ENCODE assay signal across 9 cellular contexts in the genomic region with DNA sequence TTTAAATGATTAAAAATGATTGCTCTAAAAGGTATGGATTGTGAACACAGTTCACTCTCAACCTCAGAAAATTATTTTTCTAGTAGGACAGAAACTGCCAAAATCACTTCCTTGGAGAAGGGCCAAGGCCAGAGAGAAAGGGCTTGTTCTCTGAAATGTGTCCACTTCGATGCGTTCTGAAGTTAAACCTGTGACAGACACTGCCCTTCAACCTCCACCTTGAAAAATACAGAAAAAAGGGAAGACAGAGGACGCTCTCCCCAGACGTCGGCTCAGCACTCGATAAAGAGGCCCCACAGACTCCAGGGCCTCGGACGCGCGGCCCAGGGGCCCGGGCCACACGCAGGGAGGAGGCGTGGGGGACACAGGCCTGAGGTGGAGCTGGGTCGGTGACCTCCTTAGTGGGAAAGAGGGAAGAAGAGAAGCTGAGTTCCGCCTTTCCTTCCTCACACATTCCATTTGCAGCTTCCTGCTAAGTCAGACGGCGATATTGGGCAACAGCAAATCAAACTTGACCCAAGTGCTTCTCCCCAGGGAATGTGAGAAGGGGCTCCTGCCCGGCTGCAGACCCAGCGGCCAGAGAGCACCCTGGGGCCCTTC.
DNase-seq lines count a peak whose midpoint lies in the region; ATAC-seq and TF ChIP-seq lines count a peak whose summit lies in the region.
"Had no signal": no experiment of that assay in that cellular context is flagged by ENCODE, and none has a peak within 500 bp of the region (broad histone marks: within the 10 kb centered on the region; RNA-seq: fewer than 3 reads in every experiment).

No MANE protein-coding gene starts in this region.

- H3K4me1 ChIP-seq in cardiac muscle cell (ENCODE audit: low read depth), result peaks cover 24% of the 10 kb centered on the region
- peaks cover 18 to 26% of the 10 kb centered on the region in 2 donors for H3K4me1 ChIP-seq in breast epithelium
- peaks cover 46% of the 10 kb centered on the region for H3K4me1 ChIP-seq in mesodermal cell (ENCODE audit: control insufficient read depth, insufficient read depth, low read length, poor library complexity, severe bottlenecking)
- peaks cover 6% of the 10 kb centered on the region for H3K4me1 ChIP-seq in urinary bladder (ENCODE audit: insufficient read depth)
- peaks cover 37% of the 10 kb centered on the region for H3K4me1 ChIP-seq in PC-3 (ENCODE audit: insufficient read depth, low read length)

- ATAC-seq in left cardiac atrium, result no peak
- no peak for ATAC-seq in PC-3

- H2AFZ ChIP-seq in PC-3 (ENCODE audit: low read length), result no peak overlapping the region

- H3K4me3 ChIP-seq in cardiac muscle cell (no peak overlapping the region), breast epithelium (peak overlapping the region in 1 of 3 donors; percentile 30), mesodermal cell (ENCODE audit: extremely low read depth, insufficient read depth, low read length, poor library complexity, severe bottlenecking) (no peak overlapping the region), urinary bladder (ENCODE audit: low read depth, low read length) (no peak overlapping the region), PC-3 (ENCODE audit: low read length) (no peak overlapping the region)

- BruUV-seq in PC-3 (replicated peaks; lab: Mats Ljungman, UMichigan), result no TSS peak

- POLR2A ChIA-PET in PC-3 (lab: Charles Lee; ENCODE audit: unreplicated experiment), result interaction anchor here (0.5 kb wide), 1 partner anchor 63 kb away, joined by 3 read pairs; a partner anchor contains a TSS

- WGBS in mesodermal cell (ENCODE audit: insufficient coverage in 2 of 2), 2 experiments, result 60 to 80% methylated on average over 13 to 15 of the region's 19 CpGs
- WGBS in urinary bladder, result 43% methylated on average over 19 of the region's 19 CpGs

- no peaks in the 10 kb centered on the region for H3K9me2 ChIP-seq in PC-3 (replicated peaks; ENCODE audit: low read length)

- TF ChIP-seq POLR2A in breast epithelium (IDR thresholded peaks at IDR 0.05), result no peak

- no peaks in the 10 kb centered on the region for H4K20me1 ChIP-seq in PC-3 (ENCODE audit: low read length)

- no peak overlapping the region for H3K4me2 ChIP-seq in PC-3 (ENCODE audit: low read length)

- intact Hi-C loops in left cardiac atrium (cut with DNase I), result loop anchor here in 1 of 2 donors (5.0 kb wide), 1 partner anchor 48 kb away; no protein-coding TSS in a partner anchor
- intact Hi-C loops in breast epithelium (cut with DNase I; ENCODE audit: low total_unique reads), result no loop called here
- intact Hi-C loops in PC-3 (cut with micrococcal nuclease), result loop anchor here (5.0 to 10.0 kb wide), 2 partner anchors 94 to 158 kb away; a partner anchor contains a TSS

- H3K27me3 ChIP-seq in cardiac muscle cell (no peaks in the 10 kb centered on the region), breast epithelium (no peaks in the 10 kb centered on the region), PC-3 (ENCODE audit: low read length) (no peaks in the 10 kb centered on the region)

- TF ChIP-seq CTCF in cardiac muscle cell (IDR thresholded peaks at IDR 0.05; ENCODE audit: low read depth, low read length), result no peak
- TF ChIP-seq CTCF in breast epithelium (IDR thresholded peaks at IDR 0.05), result no peak
- no peak for TF ChIP-seq CTCF in PC-3 (conservative IDR thresholded peaks at IDR 0.05; ENCODE audit: low read depth, low read length)

- H3K27ac ChIP-seq in cardiac muscle cell, result peak overlapping the region; percentile 36
- H3K27ac ChIP-seq in breast epithelium, result peak overlapping the region; percentile 95 to 98
- peak overlapping the region; percentile 62 for H3K27ac ChIP-seq in mesodermal cell (ENCODE audit: low read depth, low read length, severe bottlenecking)
- peak overlapping the region; percentile 56 for H3K27ac ChIP-seq in urinary bladder (ENCODE audit: low read depth)
- no peak overlapping the region for H3K27ac ChIP-seq in PC-3 (ENCODE audit: low read length)

- DNase-seq in cardiac muscle cell (ENCODE audit: low read depth in 1 of 2, low spot score in 1 of 2), result peak; percentile 53 to 86
- no peak for DNase-seq in left cardiac atrium
- peak in 1 of 2 donors; percentile 41 for DNase-seq in breast epithelium (ENCODE audit: low spot score in 2 of 2)
- DNase-seq in NCI-H446 (lab: John Stamatoyannopoulos, UW), result no peak
- no peak for DNase-seq in PC-3
- no peak for DNase-seq in stimulated activated CD4-positive, alpha-beta T cell treated with anti-CD3 and anti-CD28 coated beads, Interleukin-4, amount 100 ng/mL, for 1 hour
- DNase-seq: central memory CD4-positive, alpha-beta T cell had no signal

- no peak overlapping the region for H3K9ac ChIP-seq in PC-3 (ENCODE audit: low read length)

- CTCF ChIA-PET in PC-3 (lab: Charles Lee), result no interaction called here

- H3K9me3 ChIP-seq in cardiac muscle cell (ENCODE audit: low read depth), result no peaks in the 10 kb centered on the region
- no peaks in the 10 kb centered on the region for H3K9me3 ChIP-seq in breast epithelium
- H3K9me3 ChIP-seq in mesodermal cell (ENCODE audit: control insufficient read depth, low read length), result peaks cover 9% of the 10 kb centered on the region
- no peaks in the 10 kb centered on the region for H3K9me3 ChIP-seq in PC-3 (ENCODE audit: low read length)

- H3K79me2 ChIP-seq in PC-3 (ENCODE audit: low read length), result peaks cover 10% of the 10 kb centered on the region

- H3K36me3 ChIP-seq in cardiac muscle cell, result no peaks in the 10 kb centered on the region
- no peaks in the 10 kb centered on the region for H3K36me3 ChIP-seq in breast epithelium
- H3K36me3 ChIP-seq in mesodermal cell (ENCODE audit: control insufficient read depth, insufficient read depth, low read length), result peaks cover 55% of the 10 kb centered on the region
- no peaks in the 10 kb centered on the region for H3K36me3 ChIP-seq in urinary bladder (ENCODE audit: insufficient read depth)
- H3K36me3 ChIP-seq in PC-3 (ENCODE audit: low read depth, low read length), result no peaks in the 10 kb centered on the region

- no peaks in the 10 kb centered on the region for H3F3A ChIP-seq in PC-3 (ENCODE audit: low read length, unreplicated experiment)

Comparison
In these comparisons a context has a peak if more than half of its experiments do, and no peak if none do; other contexts are left out.
1. DNase-seq: peak in cardiac muscle cell (2 of 2); none in left cardiac atrium (single experiment), NCI-H446 (0 of 2), PC-3 (single experiment) and stimulated activated CD4-positive, alpha-beta T cell treated with anti-CD3 and anti-CD28 coated beads, Interleukin-4, amount 100 ng/mL, for 1 hour (single experiment).